In the genomic region with DNA sequence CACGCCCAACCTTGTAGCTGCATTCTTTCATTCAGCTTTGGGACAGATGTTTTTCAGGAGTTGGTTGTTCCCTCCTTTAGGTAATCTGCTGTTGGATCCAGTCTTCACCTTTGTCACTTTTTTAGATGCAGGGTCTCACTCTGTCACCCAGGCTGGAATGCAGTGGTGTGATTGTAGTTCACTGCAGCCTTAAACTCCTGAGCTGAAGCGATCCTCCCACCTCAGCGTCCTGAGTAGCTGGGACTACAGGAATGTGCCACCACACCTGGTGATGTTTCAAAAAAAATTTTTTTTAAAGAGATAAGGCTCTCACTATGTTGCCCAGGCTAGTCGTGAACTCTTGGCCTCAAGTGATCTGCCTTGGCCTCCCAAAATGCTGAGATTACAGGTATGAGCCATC, we compare ENCODE assay signal across 27 cellular contexts.
DNase-seq lines count a peak whose midpoint lies in the region.
"Had no signal": no experiment of that assay in that cellular context is flagged by ENCODE, and none has a peak within 500 bp of the region (broad histone marks: within the 10 kb centered on the region; RNA-seq: fewer than 3 reads in every experiment).

No MANE protein-coding gene starts in this region.

- H4K91ac ChIP-seq in trophoblast cell (ENCODE audit: low read depth, low read length) = no peak overlapping the region

- no peak overlapping the region for H3K4me2 ChIP-seq in trophoblast cell (ENCODE audit: low read length)
- H3K4me2 ChIP-seq: A549; BLaER1; BLaER1 treated with 17β-estradiol and CSF1 and Interleukin-3, amounts not matched to agents 10 nM and 100 nM had no signal

- H2BK5ac ChIP-seq in trophoblast cell (ENCODE audit: low read depth, low read length, poor library complexity) = no peak overlapping the region

- no peak overlapping the region for H2AFZ ChIP-seq in trophoblast cell (ENCODE audit: insufficient read depth, low read length, poor library complexity)

- no peak overlapping the region for H3K23ac ChIP-seq in trophoblast cell (ENCODE audit: low read length)

- H3K9me3 ChIP-seq in trophoblast cell (ENCODE audit: insufficient read depth, low read depth, low read length) = no peaks in the 10 kb centered on the region
- H3K9me3 ChIP-seq: A549, BE2C, Caco-2 had no signal

- no peak overlapping the region for H4K12ac ChIP-seq in trophoblast cell (ENCODE audit: low read depth, low read length)

- H2AK5ac ChIP-seq in trophoblast cell (ENCODE audit: low read length) = no peak overlapping the region

- H3K18ac ChIP-seq in trophoblast cell (ENCODE audit: low read length) = no peak overlapping the region

- H3K27me3 ChIP-seq in trophoblast cell (ENCODE audit: insufficient read depth, low read length) = no peaks in the 10 kb centered on the region
- H3K27me3 ChIP-seq: BE2C; BLaER1; BLaER1 treated with 17β-estradiol and CSF1 and Interleukin-3, amounts not matched to agents 10 nM and 100 nM had no signal

- H3K79me1 ChIP-seq in trophoblast cell (ENCODE audit: low read length) = peaks cover 2% of the 10 kb centered on the region

- DNase-seq in trophoblast cell (peak; percentile 76 to 88), SHP77 treated with DMSO at 0.1 percent for 48 hours (lab: John Stamatoyannopoulos, UW) (no peak)
- DNase-seq: 8988T; ACHN; AML-193; BE2C; C1 segment of cervical spinal cord; Caco-2; Calu3; CD4-positive, alpha-beta memory T cell; CD4-positive, alpha-beta T cell; CD4-positive, CD25-positive, alpha-beta regulatory T cell; CD8-positive, alpha-beta memory T cell; CD8-positive, alpha-beta T cell; COR-L47; DMS 273 treated with DMSO at 0.1 percent for 48 hours; DMS153; DMS53; DMS79; DMS79 treated with DMSO at 0.1 percent for 48 hours; DND-41; EL had no signal

- H2BK12ac ChIP-seq in trophoblast cell (ENCODE audit: low read length) = no peak overlapping the region

- no peak overlapping the region for H3K14ac ChIP-seq in trophoblast cell (ENCODE audit: low read length)

- H3K4ac ChIP-seq in trophoblast cell (ENCODE audit: low read depth, low read length) = no peak overlapping the region

- H3K36me3 ChIP-seq in trophoblast cell (ENCODE audit: control insufficient read depth in 1 of 2, insufficient read depth in 2 of 2, low read length in 2 of 2) = no peaks in the 10 kb centered on the region
- H3K36me3 ChIP-seq: BE2C; BLaER1; BLaER1 treated with 17β-estradiol and CSF1 and Interleukin-3, amounts not matched to agents 10 nM and 100 nM had no signal

- H4K8ac ChIP-seq in trophoblast cell (ENCODE audit: low read depth, low read length) = no peak overlapping the region

- H3K4me3 ChIP-seq in trophoblast cell (ENCODE audit: low read depth, low read length) = no peak overlapping the region
- H3K4me3 ChIP-seq: A549; BLaER1; BLaER1 treated with 17β-estradiol and CSF1 and Interleukin-3, amounts not matched to agents 10 nM and 100 nM had no signal

- WGBS in trophoblast cell (ENCODE audit: extremely low coverage, insufficient coverage, insufficient read length) = no CpG with 5 or more reads among the region's 4 CpGs

- peaks cover 9 to 12% of the 10 kb centered on the region in 2 experiments for H3K4me1 ChIP-seq in trophoblast cell (ENCODE audit: control insufficient read depth in 1 of 2, insufficient read depth in 2 of 2, low read length in 2 of 2)
- H3K4me1 ChIP-seq: BE2C had no signal

- H3K9ac ChIP-seq in trophoblast cell (ENCODE audit: low read length) = no peak overlapping the region
- H3K9ac ChIP-seq: BLaER1; BLaER1 treated with 17β-estradiol and CSF1 and Interleukin-3, amounts not matched to agents 10 nM and 100 nM had no signal

- no peak overlapping the region for H3K27ac ChIP-seq in trophoblast cell (ENCODE audit: low read depth, low read length)
- H3K27ac ChIP-seq: 22Rv1; BLaER1; BLaER1 treated with 17β-estradiol and CSF1 and Interleukin-3, amounts not matched to agents 10 nM and 100 nM; C4-2B had no signal

- no peak overlapping the region for H2BK120ac ChIP-seq in trophoblast cell (ENCODE audit: insufficient read depth, low read length, poor library complexity)

- H3K79me2 ChIP-seq in trophoblast cell (ENCODE audit: control insufficient read depth, insufficient read depth, low read length, poor library complexity) = no peaks in the 10 kb centered on the region
